ENCODE assay signal across 19 cellular contexts in the genomic region with DNA sequence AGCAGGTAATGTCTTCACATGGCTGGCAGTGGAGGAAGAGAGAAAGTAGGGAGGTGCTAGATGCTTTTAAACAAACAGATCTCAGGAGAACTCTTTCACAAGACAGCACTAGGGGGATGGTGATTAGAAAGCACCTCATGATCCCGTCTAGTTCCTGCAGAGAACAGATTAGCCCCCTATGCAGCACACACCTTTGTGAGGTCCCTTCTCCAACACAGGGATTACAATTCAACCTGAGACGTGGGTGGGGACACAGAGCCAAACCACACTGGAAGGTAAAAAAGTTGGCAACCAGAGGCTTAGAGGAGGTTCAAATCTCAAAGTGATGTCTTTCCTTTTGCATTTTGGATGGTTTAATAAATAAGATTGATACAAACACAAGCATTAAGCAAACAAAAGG.
"Had no signal": no experiment of that assay in that cellular context is flagged by ENCODE, and none has a peak within 500 bp of the region (broad histone marks: within the 10 kb centered on the region; RNA-seq: fewer than 3 reads in every experiment).

No MANE protein-coding gene starts in this region.

- H3K36me3 ChIP-seq: esophagus muscularis mucosa, gastroesophageal sphincter, heart left ventricle, left lung, lower lobe of right lung had no signal

- H3K79me2 ChIP-seq: hepatocyte had no signal

- H3K27ac Mint-ChIP-seq: effector memory CD8-positive, alpha-beta T cell; immature natural killer cell; naive thymus-derived CD4-positive, alpha-beta T cell had no signal

- H3K9me3 ChIP-seq: esophagus muscularis mucosa, gastroesophageal sphincter, heart left ventricle, left lung, lower lobe of right lung had no signal

- H3K4me1 ChIP-seq: foreskin keratinocyte, gastroesophageal sphincter, left lung, lower lobe of right lung had no signal

- H3K36me3 Mint-ChIP-seq: immature natural killer cell had no signal

- H3K4me3 ChIP-seq: coronary artery, dorsolateral prefrontal cortex, esophagus muscularis mucosa, gastroesophageal sphincter, heart left ventricle, hepatocyte, left lung, lower lobe of right lung had no signal

- H3K4me2 ChIP-seq: hepatocyte had no signal

- ATAC-seq: effector memory CD8-positive, alpha-beta T cell; foreskin keratinocyte; gastroesophageal sphincter; heart left ventricle; left cardiac atrium; left lung; left ventricle myocardium superior; lower lobe of right lung had no signal

- H3K27me3 ChIP-seq: dorsolateral prefrontal cortex, esophagus muscularis mucosa, foreskin keratinocyte, gastroesophageal sphincter, heart left ventricle, hepatocyte, left lung had no signal

- H3K27me3 Mint-ChIP-seq: effector memory CD8-positive, alpha-beta T cell; naive thymus-derived CD4-positive, alpha-beta T cell had no signal

- H3K9me3 Mint-ChIP-seq: effector memory CD8-positive, alpha-beta T cell; immature natural killer cell; naive thymus-derived CD4-positive, alpha-beta T cell had no signal

- DNase-seq: dermis blood vessel endothelial cell; dorsolateral prefrontal cortex; effector CD8-positive, alpha-beta T cell; effector memory CD8-positive, alpha-beta T cell; foreskin keratinocyte; heart left ventricle; immature natural killer cell; islet precursor cell; left cardiac atrium; left lung; left ventricle myocardium superior; lower lobe of right lung; mesenchymal stem cell; midbrain; naive thymus-derived CD4-positive, alpha-beta T cell had no signal

- H3K4me3 Mint-ChIP-seq: effector memory CD8-positive, alpha-beta T cell; immature natural killer cell; naive thymus-derived CD4-positive, alpha-beta T cell had no signal

- H3K4me1 Mint-ChIP-seq: immature natural killer cell; naive thymus-derived CD4-positive, alpha-beta T cell had no signal

- H2AFZ ChIP-seq: hepatocyte had no signal

- H3K27ac ChIP-seq: coronary artery, dorsolateral prefrontal cortex, esophagus muscularis mucosa, foreskin keratinocyte, gastroesophageal sphincter, heart left ventricle, hepatocyte, left lung, lower lobe of right lung had no signal
